12 cellular contexts compared by ENCODE assay signal in the genomic region with DNA sequence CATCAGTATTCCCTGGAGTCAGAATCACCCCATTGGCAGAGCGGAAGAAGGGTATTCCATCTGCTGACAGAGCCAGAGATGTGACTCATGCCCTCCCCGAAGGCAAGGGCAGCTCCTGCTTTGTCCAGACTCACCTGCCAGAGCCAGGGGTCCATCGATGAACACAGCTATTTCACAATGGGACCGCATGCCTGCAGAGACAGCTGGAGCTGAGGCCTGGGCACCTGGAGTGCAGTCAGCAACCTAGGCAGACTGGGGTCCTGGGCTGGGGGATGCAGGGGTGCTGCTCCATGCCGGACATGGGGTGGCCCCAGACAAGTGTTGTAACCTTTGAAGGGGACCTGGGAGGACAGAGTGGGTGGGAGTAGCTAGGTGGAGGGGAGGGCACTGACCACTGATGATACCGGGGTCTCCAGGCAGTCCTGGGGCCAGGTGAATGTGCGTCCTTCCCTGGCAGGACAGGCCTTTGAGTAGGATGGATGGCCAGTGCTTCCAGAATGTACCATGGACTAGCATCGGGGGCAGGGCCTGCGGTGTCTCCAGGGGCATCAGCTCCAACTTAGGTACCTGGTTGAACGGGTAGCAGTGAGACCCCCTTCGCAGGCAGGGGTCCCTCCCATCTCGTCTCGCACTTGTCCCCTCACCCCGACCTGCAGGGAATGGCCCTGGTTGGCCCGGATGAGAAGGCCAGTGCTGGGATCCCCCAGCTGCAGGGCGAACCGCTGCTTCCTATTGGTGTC. TPM values are rescaled to one million over a fixed set of nuclear protein-coding genes. Genes with fewer than 3 reads are reported as not detected.
A peak's percentile ranks its signal among the peaks of the same experiment; 100 is the strongest.
DNase-seq lines count a peak whose midpoint lies in the region; ATAC-seq, FAIRE-seq and TF ChIP-seq lines count a peak whose summit lies in the region.
"Had no signal": no experiment of that assay in that cellular context is flagged by ENCODE, and none has a peak within 500 bp of the region (broad histone marks: within the 10 kb centered on the region; RNA-seq: fewer than 3 reads in every experiment).

No MANE protein-coding gene starts in this region.

- H3K9me3 Mint-ChIP-seq in CD14-positive monocyte, result no peaks in the 10 kb centered on the region
- H3K9me3 Mint-ChIP-seq in activated naive CD8-positive, alpha-beta T cell (ENCODE audit: low read depth), result no peaks in the 10 kb centered on the region
- H3K9me3 Mint-ChIP-seq in naive thymus-derived CD4-positive, alpha-beta T cell, result no peaks in the 10 kb centered on the region

- no peak overlapping the region for H3K4me3 ChIP-seq in naive thymus-derived CD4-positive, alpha-beta T cell (ENCODE audit: low read length)

- H3K27me3 Mint-ChIP-seq in CD14-positive monocyte (ENCODE audit: low read depth in 3 of 3), result peaks cover 0 to 1% (median 0%) of the 10 kb centered on the region in 3 donors
- no peaks in the 10 kb centered on the region for H3K27me3 Mint-ChIP-seq in activated naive CD8-positive, alpha-beta T cell
- no peaks in the 10 kb centered on the region for H3K27me3 Mint-ChIP-seq in naive thymus-derived CD4-positive, alpha-beta T cell

- DNase-seq in CD14-positive monocyte (ENCODE audit: low spot score) (no peak), H54 (ENCODE audit: insufficient read length, low spot score) (peak; percentile 77), NCI-H1417 (lab: John Stamatoyannopoulos, UW) (no peak), CD1c-positive myeloid dendritic cell (ENCODE audit: extremely low spot score) (no peak), NOMO-1 treated with dmso at 0.1 percent for 144 hours (lab: John Stamatoyannopoulos, UW; ENCODE audit: unreplicated experiment) (no peak)
- DNase-seq in naive thymus-derived CD4-positive, alpha-beta T cell, result no peak
- DNase-seq in activated CD4-positive, CD25-positive, alpha-beta regulatory T cell treated with anti-CD3 and anti-CD28 coated beads, Interleukin-2, amount 50 U/mL, for 72 hours, result no peak
- DNase-seq: DMS79 treated with DMSO at 0.1 percent for 48 hours; NCI-H510A; stimulated activated CD4-positive, alpha-beta T cell treated with anti-CD3 and anti-CD28 coated beads, Interleukin-1b, Interleukin-23, amount 100 ng/mL, for 48 hours had no signal

- H3K36me3 Mint-ChIP-seq in CD14-positive monocyte, result peaks cover 33 to 56% of the 10 kb centered on the region in 2 donors
- no peaks in the 10 kb centered on the region for H3K36me3 Mint-ChIP-seq in activated naive CD8-positive, alpha-beta T cell
- H3K36me3 Mint-ChIP-seq in naive thymus-derived CD4-positive, alpha-beta T cell, result peaks cover 0 to 2% (median 0%) of the 10 kb centered on the region in 5 donors

- peaks cover 20 to 24% of the 10 kb centered on the region in 2 donors for H3K4me1 ChIP-seq in naive thymus-derived CD4-positive, alpha-beta T cell (ENCODE audit: control insufficient read depth in 2 of 2, insufficient read depth in 2 of 2, low read length in 2 of 2)

- H3K9me3 ChIP-seq in naive thymus-derived CD4-positive, alpha-beta T cell (ENCODE audit: control insufficient read depth in 2 of 3, low read length in 3 of 3), result no peaks in the 10 kb centered on the region

- H3K27me3 ChIP-seq in naive thymus-derived CD4-positive, alpha-beta T cell (ENCODE audit: control insufficient read depth in 2 of 2, insufficient read depth in 2 of 2, low read length in 2 of 2), result no peaks in the 10 kb centered on the region

- peaks cover 36% of the 10 kb centered on the region for H3K4me1 Mint-ChIP-seq in CD14-positive monocyte
- H3K4me1 Mint-ChIP-seq in activated naive CD8-positive, alpha-beta T cell (ENCODE audit: low read depth), result peaks cover 12% of the 10 kb centered on the region
- H3K4me1 Mint-ChIP-seq in naive thymus-derived CD4-positive, alpha-beta T cell, result peaks cover 11 to 37% (median 22%) of the 10 kb centered on the region in 7 donors

- CTCF ChIA-PET in naive thymus-derived CD4-positive, alpha-beta T cell (lab: Charles Lee), result interaction anchor here (0.7 to 5.5 kb wide), 4 partner anchors 9 to 78 kb away, joined by 3 to 66 read pairs (median 4); a partner anchor contains a TSS

- no peak for ATAC-seq in naive thymus-derived CD4-positive, alpha-beta T cell

- no peak overlapping the region for H3K27ac ChIP-seq in naive thymus-derived CD4-positive, alpha-beta T cell (ENCODE audit: low read depth, low read length)

- TF ChIP-seq CTCF in CD14-positive monocyte (IDR thresholded peaks at IDR 0.05), result no peak

- H3K27ac Mint-ChIP-seq in CD14-positive monocyte, result peak overlapping the region; percentile 18 to 79 (median 48)
- no peak overlapping the region for H3K27ac Mint-ChIP-seq in activated naive CD8-positive, alpha-beta T cell
- H3K27ac Mint-ChIP-seq in naive thymus-derived CD4-positive, alpha-beta T cell, result peak overlapping the region in 7 of 9 donors; percentile 24 to 90 (median 65)

- POLR2A ChIA-PET in naive thymus-derived CD4-positive, alpha-beta T cell (lab: Charles Lee), result interaction anchor here (0.7 to 14.3 kb wide), 10 partner anchors 10 to 80 kb away, joined by 3 to 220 read pairs (median 4); a partner anchor contains a TSS

- intact Hi-C loops in CD14-positive monocyte (cut with micrococcal nuclease), result no loop called here
- intact Hi-C loops in naive thymus-derived CD4-positive, alpha-beta T cell (cut with micrococcal nuclease), result no loop called here

- no peak overlapping the region for H3K4me3 Mint-ChIP-seq in CD14-positive monocyte
- H3K4me3 Mint-ChIP-seq in activated naive CD8-positive, alpha-beta T cell, result peak overlapping the region; percentile 88
- peak overlapping the region in 7 of 10 donors; percentile 56 to 93 (median 89) for H3K4me3 Mint-ChIP-seq in naive thymus-derived CD4-positive, alpha-beta T cell

- no peak for TF ChIP-seq POLR2A in H54 (IDR thresholded peaks at IDR 0.05; ENCODE audit: low read depth, low read length)

- FAIRE-seq in H54 (lab: Jason Lieb, UNC), result no peak
- FAIRE-seq: endometrium had no signal

- H3K36me3 ChIP-seq in naive thymus-derived CD4-positive, alpha-beta T cell (ENCODE audit: control insufficient read depth in 2 of 3, insufficient read depth in 3 of 3, low read length in 3 of 3), result peaks cover 7 to 39% (median 14%) of the 10 kb centered on the region in 3 experiments

RNA-seq across cellular contexts. Expression of a gene that starts 1.7 kb away (rescaled TPM):
- 10 to 100 TPM; 24.8 to 34.6 TPM for polyA plus RNA-seq in CD14-positive monocyte
- total RNA-seq in naive thymus-derived CD4-positive, alpha-beta T cell, result 10 to 100 TPM; 24.0 to 53.0 (median 27.2) TPM
- polyA plus RNA-seq in naive thymus-derived CD4-positive, alpha-beta T cell, result 10 to 100 TPM; 50.0 to 53.7 TPM

RNA-seq across cellular contexts. Expression of a gene that starts 1.8 kb away (rescaled TPM):
- polyA plus RNA-seq in CD14-positive monocyte, result 10 to 100 TPM; 47.9 to 56.1 TPM
- total RNA-seq in naive thymus-derived CD4-positive, alpha-beta T cell, result 10 to 100 TPM; 47.8 to 94.0 (median 78.3) TPM
- polyA plus RNA-seq in naive thymus-derived CD4-positive, alpha-beta T cell, result 10 to 100 TPM; 40.7 to 51.2 TPM

RNA-seq across cellular contexts. Expression of a gene that starts 6.0 kb away (rescaled TPM):
- polyA plus RNA-seq in CD14-positive monocyte, result 10 to 100 TPM; 25.5 to 32.5 TPM
- 10 to 100 TPM; 39.3 to 61.7 (median 47.4) TPM for total RNA-seq in naive thymus-derived CD4-positive, alpha-beta T cell
- 10 to 100 TPM; 24.3 to 26.7 TPM for polyA plus RNA-seq in naive thymus-derived CD4-positive, alpha-beta T cell

RNA-seq across cellular contexts. Expression of a gene that starts 10.1 kb away (rescaled TPM):
- polyA plus RNA-seq in CD14-positive monocyte, result under 1 TPM in 1 of 2 donors, not detected in 1; 0.40 TPM
- total RNA-seq in naive thymus-derived CD4-positive, alpha-beta T cell, result 10 to 100 TPM; 30.6 to 99.5 (median 88.0) TPM
- 10 to 100 TPM; 12.9 to 15.3 TPM for polyA plus RNA-seq in naive thymus-derived CD4-positive, alpha-beta T cell

RNA-seq across cellular contexts. Expression of a gene that starts 16.6 kb away (rescaled TPM):
- 10 to 100 TPM; 71.1 to 80.7 TPM for polyA plus RNA-seq in CD14-positive monocyte
- total RNA-seq in naive thymus-derived CD4-positive, alpha-beta T cell, result 10 to 100 TPM; 20.3 to 46.6 (median 33.5) TPM
- 10 to 100 TPM; 61.8 to 81.4 TPM for polyA plus RNA-seq in naive thymus-derived CD4-positive, alpha-beta T cell

Comparison
In these comparisons a context has a peak if more than half of its experiments do, and no peak if none do; other contexts are left out.
1. H3K4me3 Mint-ChIP-seq: peak in activated naive CD8-positive, alpha-beta T cell (single experiment) and naive thymus-derived CD4-positive, alpha-beta T cell (7 of 10); none in CD14-positive monocyte (0 of 2).